In genomic region chr7:138396251-138397070, GRCh38 we compare ENCODE assay signal across 9 cellular contexts.
A peak's percentile ranks its signal among the peaks of the same experiment; 100 is the strongest.
DNase-seq lines count a peak whose midpoint lies in the region; ATAC-seq and TF ChIP-seq lines count a peak whose summit lies in the region.
"Had no signal": no experiment of that assay in that cellular context is flagged by ENCODE, and none has a peak within 500 bp of the region (broad histone marks: within the 10 kb centered on the region; RNA-seq: fewer than 3 reads in every experiment).

No MANE protein-coding gene starts in this region.

- TF ChIP-seq CTCF in kidney epithelial cell (IDR thresholded peaks at IDR 0.05; ENCODE audit: insufficient read depth, low read length, poor library complexity, severe bottlenecking) = no peak

- no peak overlapping the region for H3K4me3 ChIP-seq in kidney epithelial cell (ENCODE audit: low read depth, low read length)
- H3K4me3 ChIP-seq: smooth muscle cell had no signal

- H3K36me3 ChIP-seq in kidney epithelial cell (ENCODE audit: control insufficient read depth, insufficient read depth, low read length) = no peaks in the 10 kb centered on the region

- ATAC-seq in GM18499 (IDR thresholded peaks at IDR 0.05; ENCODE audit: insufficient read depth, unreplicated experiment) (peak; percentile 71), GM21528 (IDR thresholded peaks at IDR 0.05; ENCODE audit: low FRiP score, unreplicated experiment) (peak; percentile 84), HG03378 (IDR thresholded peaks at IDR 0.05; ENCODE audit: unreplicated experiment) (peak; percentile 97)

- peak; percentile 92 for DNase-seq in kidney epithelial cell (ENCODE audit: low read depth)
- DNase-seq in cerebellar nuclear complex (lab: John Stamatoyannopoulos, UW) = no peak
- no peak for DNase-seq in AG08396 (ENCODE audit: low spot score)
- no peak for DNase-seq in SIG-M5 (lab: John Stamatoyannopoulos, UW)
- no peak for DNase-seq in C1 segment of cervical spinal cord (lab: John Stamatoyannopoulos, UW)

- H3K27me3 ChIP-seq in kidney epithelial cell (ENCODE audit: control insufficient read depth, insufficient read depth, low read length) = no peaks in the 10 kb centered on the region
